ENCODE assay signal across 15 cellular contexts in genomic region chr7:44322631-44323363, GRCh38. TPM values are rescaled to one million over a fixed set of nuclear protein-coding genes. Genes with fewer than 3 reads are reported as not detected.
DNase-seq lines count a peak whose midpoint lies in the region; ATAC-seq and TF ChIP-seq lines count a peak whose summit lies in the region.
"Had no signal": no experiment of that assay in that cellular context is flagged by ENCODE, and none has a peak within 500 bp of the region (broad histone marks: within the 10 kb centered on the region; RNA-seq: fewer than 3 reads in every experiment).

No MANE protein-coding gene starts in this region.

- peak; percentile 81 for ATAC-seq in left lobe of liver
- ATAC-seq in esophagus mucosa = no peak

- no peaks in the 10 kb centered on the region for H3K27me3 ChIP-seq in thyroid gland

- no peaks in the 10 kb centered on the region for H3K9me3 ChIP-seq in thyroid gland

- no peaks in the 10 kb centered on the region for H3K36me3 ChIP-seq in thyroid gland

- peak; percentile 56 for DNase-seq in activated effector memory CD4-positive, alpha-beta T cell treated with anti-CD3 and anti-CD28 coated beads, Interleukin-2, amount 50 U/mL, for 16 hours
- DNase-seq in activated effector memory CD4-positive, alpha-beta T cell treated with Interleukin-2 at 50 U/mL for 16 hours = no peak
- peak; percentile 37 for DNase-seq in ecto neural progenitor cell (ENCODE audit: low spot score)
- peak; percentile 96 for DNase-seq in left lobe of liver (ENCODE audit: low spot score)
- peak; percentile 95 to 97 for DNase-seq in thyroid gland
- no peak for DNase-seq in iPS-NIHi11 (ENCODE audit: low spot score)
- no peak for DNase-seq in iPS-NIHi7 (ENCODE audit: extremely low spot score)
- DNase-seq: activated naive CD4-positive, alpha-beta T cell treated with anti-CD3 and anti-CD28 coated beads for 36 hours; CD4-positive, alpha-beta memory T cell; DND-41; hypothalamus; naive B cell; NCI-H1048; NCI-H226 had no signal

- TF ChIP-seq POLR2A in thyroid gland (IDR thresholded peaks at IDR 0.05) = peak in 1 of 2 donors; percentile 51

- intact Hi-C loops in thyroid gland (cut with DNase I) = no loop called here

- 50 to 76% methylated on average over 14 to 17 of the region's 17 CpGs for WGBS in thyroid gland, 2 donors

- peaks cover 23 to 34% of the 10 kb centered on the region in 2 donors for H3K4me1 ChIP-seq in thyroid gland

- H3K27ac ChIP-seq in thyroid gland = peak overlapping the region; percentile 78 to 89 (median 85)

- TF ChIP-seq CTCF in thyroid gland (IDR thresholded peaks at IDR 0.05) = no peak

- H3K4me3 ChIP-seq in thyroid gland (replicated peaks in 1 of 3) = no peak overlapping the region

RNA-seq across cellular contexts. Expression of gene CAMK2B, which starts 2.6 kb away (rescaled TPM):
- 5.0 TPM for total RNA-seq in left lobe of liver
- 10 to 100 TPM in 3 of 4 donors, 1 to 10 TPM in 1; 7.0 to 19.3 (median 18.5) TPM for total RNA-seq in thyroid gland
- 1.1 TPM for total RNA-seq in esophagus mucosa
- total RNA-seq: CD4-positive, alpha-beta memory T cell had no signal

Comparison
In these comparisons a context has a peak if more than half of its experiments do, and no peak if none do; other contexts are left out.
1. DNase-seq: peak in activated effector memory CD4-positive, alpha-beta T cell treated with anti-CD3 and anti-CD28 coated beads, Interleukin-2, amount 50 U/mL, for 16 hours (single experiment), ecto neural progenitor cell (single experiment), left lobe of liver (single experiment) and thyroid gland (2 of 2); none in activated effector memory CD4-positive, alpha-beta T cell treated with Interleukin-2 at 50 U/mL for 16 hours (single experiment), iPS-NIHi11 (single experiment) and iPS-NIHi7 (single experiment).